Comparison of ENCODE assay signal across 15 cellular contexts in genomic region chr4:19473569-19473968, GRCh38.
DNase-seq lines count a peak whose midpoint lies in the region; ATAC-seq and TF ChIP-seq lines count a peak whose summit lies in the region.
"Had no signal": no experiment of that assay in that cellular context is flagged by ENCODE, and none has a peak within 500 bp of the region (broad histone marks: within the 10 kb centered on the region; RNA-seq: fewer than 3 reads in every experiment).

No MANE protein-coding gene starts in this region.

- H3K36me3 ChIP-seq in A673 (ENCODE audit: insufficient read depth, low read length, poor library complexity, severe bottlenecking), result no peaks in the 10 kb centered on the region
- no peaks in the 10 kb centered on the region for H3K36me3 ChIP-seq in psoas muscle (ENCODE audit: insufficient read depth in 1 of 2, low read depth in 1 of 2)

- peak overlapping the region; percentile 64 for H3K27ac Mint-ChIP-seq in HFFc6

- CTCF ChIA-PET in A673 (lab: Charles Lee), result no interaction called here

- H3K27me3 ChIP-seq in A673 (replicated peaks; ENCODE audit: insufficient read depth, low read depth, low read length, poor library complexity), result no peaks in the 10 kb centered on the region
- no peaks in the 10 kb centered on the region for H3K27me3 ChIP-seq in psoas muscle (ENCODE audit: insufficient read depth in 3 of 3, low read length in 2 of 3)

- BruUV-seq in A673 (replicated peaks; lab: Mats Ljungman, UMichigan), result no TSS peak

- no peaks in the 10 kb centered on the region for H3K9me3 Mint-ChIP-seq in HFFc6

- DNase-seq in A673 (ENCODE audit: low spot score) (peak; percentile 15), HFFc6 (no peak), amniotic epithelial cell (ENCODE audit: low read depth) (peak; percentile 19), fibroblast of the aortic adventitia (ENCODE audit: low read depth) (peak; percentile 29), SKM-1 (lab: John Stamatoyannopoulos, UW; ENCODE audit: unreplicated experiment) (no peak), psoas muscle (no peak), sciatic nerve (ENCODE audit: low spot score) (no peak)
- DNase-seq: ACHN, Caco-2, NCI-H187, NCI-H345, NCI-H526 treated with DMSO at 0.1 percent for 48 hours, RPMI8226, SIG-M5 had no signal

- TF ChIP-seq CTCF in A673 (conservative IDR thresholded peaks at IDR 0.05; ENCODE audit: low read depth, low read length), result no peak
- TF ChIP-seq CTCF in HFFc6 (IDR thresholded peaks at IDR 0.05), result no peak
- no peak for TF ChIP-seq CTCF in fibroblast of the aortic adventitia (IDR thresholded peaks at IDR 0.05; ENCODE audit: insufficient read depth, low read length)
- no peak for TF ChIP-seq CTCF in psoas muscle (IDR thresholded peaks at IDR 0.05)

- H3K4me1 Mint-ChIP-seq in HFFc6 (ENCODE audit: low read depth), result peaks cover 23% of the 10 kb centered on the region

- H3K4me3 Mint-ChIP-seq in HFFc6, result no peak overlapping the region

- intact Hi-C loops in A673 (cut with micrococcal nuclease; ENCODE audit: unreplicated experiment), result no loop called here
- intact Hi-C loops in psoas muscle (cut with DNase I), result no loop called here
- intact Hi-C loops in sciatic nerve (cut with DNase I), result no loop called here

- no peak for ATAC-seq in HG03354 (IDR thresholded peaks at IDR 0.05; ENCODE audit: poor library complexity, severe bottlenecking, unreplicated experiment)
- no peak for ATAC-seq in psoas muscle
- ATAC-seq in sciatic nerve, result no peak

- H3K4me1 ChIP-seq in A673 (ENCODE audit: insufficient read depth, low read length, poor library complexity, severe bottlenecking) (peaks cover 5% of the 10 kb centered on the region), psoas muscle (no peaks in the 10 kb centered on the region)
- H3K4me1 ChIP-seq: Caco-2 had no signal

- H3K27ac ChIP-seq in A673 (ENCODE audit: low read depth, low read length, poor library complexity, severe bottlenecking) (no peak overlapping the region), psoas muscle (no peak overlapping the region)

- WGBS in psoas muscle, 3 donors, result 62 to 67% (median 63%) methylated on average over 1 of the region's 1 CpG

- POLR2A ChIA-PET in A673 (lab: Charles Lee; ENCODE audit: low non-redundant PET), result no interaction called here

- H3K36me3 Mint-ChIP-seq in HFFc6 (ENCODE audit: low read depth), result peaks cover 5% of the 10 kb centered on the region; the same call in 1 of the 2 replicates

- H3K4me3 ChIP-seq in A673 (ENCODE audit: low read depth, low read length, poor library complexity, severe bottlenecking) (no peak overlapping the region), fibroblast of the aortic adventitia (ENCODE audit: low read depth, low read length) (no peak overlapping the region), psoas muscle (no peak overlapping the region)

- no peaks in the 10 kb centered on the region for H3K9me3 ChIP-seq in A673 (ENCODE audit: low read depth, low read length, poor library complexity, severe bottlenecking)
- peaks cover 14% of the 10 kb centered on the region for H3K9me3 ChIP-seq in psoas muscle

- H3K27me3 Mint-ChIP-seq in HFFc6 (ENCODE audit: insufficient read depth), result no peaks in the 10 kb centered on the region; the same call in 1 of the 2 replicates

Comparison
In these comparisons a context has a peak if more than half of its experiments do, and no peak if none do; other contexts are left out.
1. DNase-seq: peak in A673 (single experiment), amniotic epithelial cell (single experiment) and fibroblast of the aortic adventitia (single experiment); none in HFFc6 (single experiment), SKM-1 (single experiment), psoas muscle (0 of 2) and sciatic nerve (single experiment).